In the genomic region with DNA sequence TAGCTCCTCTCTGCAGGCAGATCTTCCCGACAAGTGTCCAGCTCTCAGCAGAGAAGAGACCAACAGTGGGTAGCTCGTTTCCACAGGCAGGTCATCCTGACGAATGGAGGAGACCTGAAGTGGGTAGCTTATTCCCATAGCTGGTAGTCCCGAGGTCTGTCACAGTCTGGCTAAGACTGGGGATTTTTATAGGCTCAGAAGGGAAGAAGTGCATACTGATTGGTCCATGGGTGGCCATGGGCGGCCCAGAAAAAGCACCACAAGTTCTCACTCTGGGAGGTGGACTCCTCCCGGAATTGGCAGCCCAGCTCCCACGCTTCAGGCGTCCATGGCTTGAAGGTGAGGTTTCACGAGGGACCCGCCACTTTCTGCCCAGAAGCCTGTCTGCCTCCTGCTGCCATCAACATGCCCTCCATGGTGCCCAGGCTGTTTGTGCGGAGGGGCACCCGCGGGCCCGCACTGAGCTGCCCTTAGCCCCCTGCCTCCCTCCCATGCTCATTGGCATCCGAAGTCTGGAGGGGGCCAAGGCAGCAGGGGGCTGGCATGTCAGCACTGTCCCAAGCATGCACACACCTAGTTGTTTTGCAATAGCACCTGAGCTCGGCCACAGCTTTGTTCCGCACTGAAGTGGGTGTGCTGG, we compare ENCODE assay signal across 23 cellular contexts. TPM values are rescaled to one million over a fixed set of nuclear protein-coding genes. Genes with fewer than 3 reads are reported as not detected.
A peak's percentile ranks its signal among the peaks of the same experiment; 100 is the strongest.
DNase-seq lines count a peak whose midpoint lies in the region; ATAC-seq, FAIRE-seq and TF ChIP-seq lines count a peak whose summit lies in the region.
"Had no signal": no experiment of that assay in that cellular context is flagged by ENCODE, and none has a peak within 500 bp of the region (broad histone marks: within the 10 kb centered on the region; RNA-seq: fewer than 3 reads in every experiment).

No MANE protein-coding gene starts in this region.

- H3K27me3 ChIP-seq in GM23338 (ENCODE audit: insufficient read depth) (no peaks in the 10 kb centered on the region), K562 (ENCODE audit: control insufficient read depth in 2 of 2, insufficient read depth in 2 of 2, low read length in 2 of 2) (peaks cover 16 to 22% of the 10 kb centered on the region in 2 experiments), upper lobe of right lung (peaks cover 12% of the 10 kb centered on the region)
- H3K27me3 ChIP-seq: BLaER1 treated with 17β-estradiol and CSF1 and Interleukin-3, amounts not matched to agents 10 nM and 100 nM had no signal

- H3K4me3 ChIP-seq in A549 = no peak overlapping the region
- no peak overlapping the region for H3K4me3 ChIP-seq in GM23338
- H3K4me3 ChIP-seq in K562 = no peak overlapping the region
- no peak overlapping the region for H3K4me3 ChIP-seq in upper lobe of right lung
- H3K4me3 ChIP-seq: BLaER1 treated with 17β-estradiol and CSF1 and Interleukin-3, amounts not matched to agents 10 nM and 100 nM; GM12878; GM23248 had no signal

- no peaks in the 10 kb centered on the region for H3K9me1 ChIP-seq in K562 (ENCODE audit: control insufficient read depth, insufficient read depth, low read length)

- H2AFZ ChIP-seq in GM23338 (peak overlapping the region; percentile 43; the same call in 1 of the 2 replicates), K562 (ENCODE audit: low read depth, low read length) (peak overlapping the region; percentile 26; the same call in 1 of the 2 replicates)
- H2AFZ ChIP-seq: GM23248 had no signal

- no peak overlapping the region for H3K4me3 Mint-ChIP-seq in GM23338
- H3K4me3 Mint-ChIP-seq in nephron progenitor cell = no peak overlapping the region
- H3K4me3 Mint-ChIP-seq: CD14-positive monocyte; CD4-positive, alpha-beta T cell; CD8-positive, alpha-beta memory T cell; H9; HFFc6 had no signal

- peak overlapping the region in 1 of 2 experiments; percentile 52; a peak in 1 of 4 replicates for H3K9ac ChIP-seq in K562 (ENCODE audit: insufficient read depth in 1 of 2, low read depth in 2 of 2, low read length in 2 of 2)
- H3K9ac ChIP-seq: BLaER1 treated with 17β-estradiol and CSF1 and Interleukin-3, amounts not matched to agents 10 nM and 100 nM; GM23248 had no signal

- 16% methylated on average over 17 of the region's 17 CpGs for WGBS in A549 (ENCODE audit: missing lambda C conversion rate)
- WGBS in K562 (ENCODE audit: insufficient coverage, low coverage, missing lambda C conversion rate) = 10% methylated on average over 15 of the region's 17 CpGs

- no peaks in the 10 kb centered on the region for H3K9me2 ChIP-seq in GM23338 (ENCODE audit: insufficient read depth)

- H4K20me1 ChIP-seq in GM23338 (replicated peaks; ENCODE audit: insufficient read depth) (no peaks in the 10 kb centered on the region; the same call in 1 of the 2 replicates), K562 (replicated peaks; ENCODE audit: control insufficient read depth, insufficient read depth, low read length) (no peaks in the 10 kb centered on the region)
- H4K20me1 ChIP-seq: BLaER1 treated with 17β-estradiol and CSF1 and Interleukin-3, amounts not matched to agents 10 nM and 100 nM had no signal

- H3K9me3 Mint-ChIP-seq in GM23338 = peaks cover 12% of the 10 kb centered on the region; the same call in 2 of the 3 replicates
- peaks cover 26% of the 10 kb centered on the region for H3K9me3 Mint-ChIP-seq in nephron progenitor cell

- intact Hi-C loops in K562 (cut with micrococcal nuclease) (no loop called here), upper lobe of right lung (cut with DNase I) (no loop called here)

- H3K27me3 Mint-ChIP-seq in GM23338 (ENCODE audit: insufficient read depth, low read depth, poor library complexity) (no peaks in the 10 kb centered on the region), nephron progenitor cell (ENCODE audit: low read depth, poor library complexity) (peaks cover 60% of the 10 kb centered on the region)

- TF ChIP-seq EP300 in A549 (IDR thresholded peaks at IDR 0.05) (no peak), K562 (IDR thresholded peaks at IDR 0.05; ENCODE audit: low read length) (no peak)

- H3K36me3 Mint-ChIP-seq in GM23338 (ENCODE audit: low read depth) = no peaks in the 10 kb centered on the region
- no peaks in the 10 kb centered on the region for H3K36me3 Mint-ChIP-seq in nephron progenitor cell (ENCODE audit: low read depth)
- H3K36me3 Mint-ChIP-seq: CD14-positive monocyte; CD8-positive, alpha-beta memory T cell had no signal

- no TSS peak for BruUV-seq in K562 (replicated peaks; lab: Mats Ljungman, UMichigan)

- H3K27ac ChIP-seq in A549 (no peak overlapping the region), GM23338 (ENCODE audit: low read depth) (no peak overlapping the region), K562 (ENCODE audit: extremely low read depth, low read depth, low read length) (no peak overlapping the region), upper lobe of right lung (no peak overlapping the region)
- H3K27ac ChIP-seq: BLaER1 treated with 17β-estradiol and CSF1 and Interleukin-3, amounts not matched to agents 10 nM and 100 nM; GM23248 had no signal

- CTCF ChIA-PET in A549 (lab: Yijun Ruan, JAX) = interaction anchor here (0.8 to 1.6 kb wide), 4 partner anchors 10 to 27 kb away, joined by 3 to 4 read pairs (median 4); a partner anchor contains a TSS
- CTCF ChIA-PET in K562 (lab: Yijun Ruan, JAX; ENCODE audit: low intra/inter-chr PET ratio) = no interaction called here

- H3K4me2 ChIP-seq in A549 (peak overlapping the region; percentile 36; the same call in 1 of the 3 replicates), GM23338 (no peak overlapping the region), K562 (ENCODE audit: insufficient read depth, low read length) (no peak overlapping the region)
- H3K4me2 ChIP-seq: BLaER1 treated with 17β-estradiol and CSF1 and Interleukin-3, amounts not matched to agents 10 nM and 100 nM had no signal

- no peaks in the 10 kb centered on the region; the same call in 2 of the 3 replicates for H3K9me3 ChIP-seq in A549
- no peaks in the 10 kb centered on the region for H3K9me3 ChIP-seq in K562 (replicated peaks; ENCODE audit: control insufficient read depth, insufficient read depth, low read depth, low read length)
- H3K9me3 ChIP-seq in upper lobe of right lung = peaks cover 6% of the 10 kb centered on the region
- H3K9me3 ChIP-seq: BE2C had no signal

- TF ChIP-seq CTCF in A549 (IDR thresholded peaks at IDR 0.05) = no peak
- no peak for TF ChIP-seq CTCF in GM23338 (conservative IDR thresholded peaks at IDR 0.05; ENCODE audit: low read depth in 2 of 2)
- no peak for TF ChIP-seq CTCF in K562 (IDR thresholded peaks at IDR 0.05 in 2 of 3, conservative IDR thresholded peaks at IDR 0.05 in 1 of 3; ENCODE audit: insufficient read depth in 2 of 3, low read depth in 1 of 3, low read length in 3 of 3)
- TF ChIP-seq CTCF in upper lobe of right lung (IDR thresholded peaks at IDR 0.05) = no peak
- TF ChIP-seq CTCF in nephron progenitor cell (IDR thresholded peaks at IDR 0.05) = no peak

- H3K27ac Mint-ChIP-seq in GM23338 = no peak overlapping the region
- no peak overlapping the region for H3K27ac Mint-ChIP-seq in nephron progenitor cell
- H3K27ac Mint-ChIP-seq: CD14-positive monocyte; CD4-positive, alpha-beta T cell; CD8-positive, alpha-beta memory T cell; H9; HFFc6 had no signal

- TF ChIP-seq RAD21 in A549 (conservative IDR thresholded peaks at IDR 0.05 in 1 of 2, IDR thresholded peaks at IDR 0.05 in 1 of 2) (no peak), K562 (CRISPR knock-in tag; conservative IDR thresholded peaks at IDR 0.05 in 1 of 2, IDR thresholded peaks at IDR 0.05 in 1 of 2) (no peak)

- H3K4me1 ChIP-seq in A549 = no peaks in the 10 kb centered on the region
- H3K4me1 ChIP-seq in GM23338 (ENCODE audit: insufficient read depth) = no peaks in the 10 kb centered on the region
- peaks cover 0 to 12% of the 10 kb centered on the region in 2 experiments; a peak in 2 of 5 replicates for H3K4me1 ChIP-seq in K562 (replicated peaks in 1 of 2; ENCODE audit: control insufficient read depth in 2 of 2, insufficient read depth in 2 of 2, low read length in 2 of 2)
- H3K4me1 ChIP-seq in upper lobe of right lung = no peaks in the 10 kb centered on the region
- H3K4me1 ChIP-seq: BE2C had no signal

- no peaks in the 10 kb centered on the region for H3K79me2 ChIP-seq in GM23338 (replicated peaks; ENCODE audit: insufficient read depth)
- H3K79me2 ChIP-seq in K562 (ENCODE audit: control insufficient read depth, insufficient read depth, low read length) = no peaks in the 10 kb centered on the region

- no peak for DNase-seq in A549 (ENCODE audit: low read depth in 1 of 2, low spot score in 1 of 2)
- no peak for DNase-seq in GM23338 (ENCODE audit: low spot score)
- no peak for DNase-seq in K562 (ENCODE audit: extremely low read depth in 1 of 4, low spot score in 3 of 4)
- no peak for DNase-seq in upper lobe of right lung
- DNase-seq in AML-193 (lab: John Stamatoyannopoulos, UW) = no peak
- no peak for DNase-seq in nephron progenitor cell
- DNase-seq: BE2C; CD4-positive, alpha-beta T cell; CD8-positive, alpha-beta memory T cell; DMS 273 treated with DMSO at 0.1 percent for 48 hours; DMS79; EL; GDM1; GM23248; H9; HFFc6 had no signal

- FAIRE-seq in A549 (lab: Jason Lieb, UNC) = no peak
- FAIRE-seq in K562 (lab: Jason Lieb, UNC) = no peak
- FAIRE-seq: D721Med, GM12878, GM19239 had no signal

- POLR2A ChIA-PET in A549 (lab: Yijun Ruan, JAX) (no interaction called here), K562 (lab: Yijun Ruan, JAX) (interaction anchor here (0.6 to 1.9 kb wide), 4 partner anchors 10 to 279 kb away, joined by 3 to 6 read pairs (median 3); no protein-coding TSS in a partner anchor)

- in situ Hi-C loops in K562 (cut with MboI) = no loop called here

- TF ChIP-seq POLR2A in A549 (IDR thresholded peaks at IDR 0.05; ENCODE audit: low read length) = no peak
- TF ChIP-seq POLR2A in K562 (conservative IDR thresholded peaks at IDR 0.05) = no peak

- H3F3A ChIP-seq in GM23338 (replicated peaks; ENCODE audit: low read depth) = no peaks in the 10 kb centered on the region

- H3K4me1 Mint-ChIP-seq in GM23338 (no peaks in the 10 kb centered on the region), nephron progenitor cell (no peaks in the 10 kb centered on the region)
- H3K4me1 Mint-ChIP-seq: CD14-positive monocyte; CD8-positive, alpha-beta memory T cell; H9 had no signal

- H3K36me3 ChIP-seq in GM23338 (ENCODE audit: insufficient read depth) = no peaks in the 10 kb centered on the region
- no peaks in the 10 kb centered on the region for H3K36me3 ChIP-seq in K562 (ENCODE audit: control insufficient read depth, insufficient read depth, low read length)
- H3K36me3 ChIP-seq in upper lobe of right lung = no peaks in the 10 kb centered on the region
- H3K36me3 ChIP-seq: BE2C; BLaER1 treated with 17β-estradiol and CSF1 and Interleukin-3, amounts not matched to agents 10 nM and 100 nM had no signal

- ATAC-seq in A549 (peak; percentile 50 to 77; a peak in 5 of 6 replicates), GM23338 (no peak; the same call in 2 of the 3 replicates), K562 (peak; percentile 28; the same call in 2 of the 3 replicates), upper lobe of right lung (peak; percentile 16)
- ATAC-seq: GM12878 had no signal

RNA-seq across cellular contexts. Expression of a gene that starts 9.9 kb away (rescaled TPM):
- polyA plus RNA-seq in A549 (2011; rRNA removed) (2.1 and 2.9 TPM in 2 replicates), A549 (2017; fragmentation: RNase III; extraction: RNeasy Plus Mini Kit Qiagen cat#74134 plus additional on column Dnase treatment) (1.1 to 1.5 TPM (median 1.2 TPM) in 3 replicates), GM23338 (2016; fragmentation: Nextera tagmentation; extraction: Ambion mirVana) (0.16 and 0.31 TPM in 2 replicates), K562 (2011; rRNA removed) (not detected in 2 replicates), K562 (2014; fragmentation: Illumina TruSeq; extraction: Trizol) (not detected in 2 replicates), K562 (2014; fragmentation: Nextera tagmentation; extraction: Ambion mirVana) (not detected), K562 (2014; rRNA removed) (not detected in 2 replicates)
- polyA plus RNA-seq in A549 (2012; cell fraction: cytosol; rRNA removed) = 0.77 and 1.1 TPM in 2 replicates
- polyA plus RNA-seq in A549 (2012; cell fraction: nucleus; rRNA removed) = 2.1 and 3.2 TPM in 2 replicates
- polyA minus RNA-seq in A549 (2011; rRNA and poly(A)+ RNA removed) = 1.7 and 2.5 TPM in 2 replicates
- 0.50 and 1.2 TPM in 2 replicates for total RNA-seq in GM23338 (2014; rRNA removed; shearing (Covaris generic))
- not detected in 2 replicates for total RNA-seq in K562 (2011; cell fraction: chromatin; rRNA removed; ENCODE audit: low replicate concordance)
- not detected in 2 replicates for total RNA-seq in K562 (2011; cell fraction: nucleolus; rRNA removed)
- total RNA-seq in K562 (2011; cell fraction: nucleoplasm; rRNA removed) = not detected in 2 replicates
- total RNA-seq in K562 (2014; rRNA removed) (not detected in 2 replicates), K562 (2014; rRNA removed; fragmentation: Illumina TruSeq; extraction: Trizol) (not detected in 2 replicates), K562 (2015; rRNA removed; fragmentation: Illumina TruSeq; extraction: Trizol) (not detected in 2 replicates), K562 (2021) (0.07 TPM in 1 of 2 replicates, not detected in the other), upper lobe of right lung (5.8 TPM)
- polyA plus RNA-seq in K562 (2011; cell fraction: cytosol; rRNA removed) = not detected in 2 replicates
- not detected in 2 replicates for polyA plus RNA-seq in K562 (2011; cell fraction: nucleus; rRNA removed)
- polyA plus RNA-seq in K562 (2012) = 0.06 TPM in 1 of 2 replicates, not detected in the other
- polyA minus RNA-seq in K562 (2011; rRNA and poly(A)+ RNA removed) = not detected in 2 replicates
- not detected in 2 replicates for polyA minus RNA-seq in K562 (2011; cell fraction: cytosol; rRNA and poly(A)+ RNA removed)
- not detected in 2 replicates for polyA minus RNA-seq in K562 (2011; cell fraction: nucleus; rRNA and poly(A)+ RNA removed)
- total RNA-seq: CD4-positive, alpha-beta T cell; H4 had no signal
- polyA plus RNA-seq: CD14-positive monocyte; CD8-positive, alpha-beta memory T cell had no signal

RNA-seq across cellular contexts. Expression of a gene that starts 38.9 kb away (rescaled TPM):
- polyA plus RNA-seq in A549 (2011; rRNA removed) (not detected in 2 replicates), A549 (2017; fragmentation: RNase III; extraction: RNeasy Plus Mini Kit Qiagen cat#74134 plus additional on column Dnase treatment) (not detected in 3 replicates), GM23338 (2016; fragmentation: Nextera tagmentation; extraction: Ambion mirVana) (not detected in 2 replicates), K562 (2011; rRNA removed) (not detected in 2 replicates), K562 (2014; fragmentation: Illumina TruSeq; extraction: Trizol) (not detected in 2 replicates), K562 (2014; fragmentation: Nextera tagmentation; extraction: Ambion mirVana) (not detected), K562 (2014; rRNA removed) (not detected in 2 replicates)
- polyA plus RNA-seq in A549 (2012; cell fraction: cytosol; rRNA removed) = not detected in 2 replicates
- polyA plus RNA-seq in A549 (2012; cell fraction: nucleus; rRNA removed) = 0.10 TPM in 1 of 2 replicates, not detected in the other
- polyA minus RNA-seq in A549 (2011; rRNA and poly(A)+ RNA removed) = not detected in 2 replicates
- not detected in 2 replicates for total RNA-seq in GM23338 (2014; rRNA removed; shearing (Covaris generic))
- not detected in 2 replicates for total RNA-seq in K562 (2011; cell fraction: chromatin; rRNA removed; ENCODE audit: low replicate concordance)
- not detected in 2 replicates for total RNA-seq in K562 (2011; cell fraction: nucleolus; rRNA removed)
- not detected in 2 replicates for total RNA-seq in K562 (2011; cell fraction: nucleoplasm; rRNA removed)
- total RNA-seq in K562 (2014; rRNA removed) (0.09 TPM in 1 of 2 replicates, not detected in the other), K562 (2014; rRNA removed; fragmentation: Illumina TruSeq; extraction: Trizol) (not detected in 2 replicates), K562 (2015; rRNA removed; fragmentation: Illumina TruSeq; extraction: Trizol) (not detected in 2 replicates), K562 (2021) (0.09 TPM in 1 of 2 replicates, not detected in the other), upper lobe of right lung (not detected)
- polyA plus RNA-seq in K562 (2011; cell fraction: cytosol; rRNA removed) = not detected in 2 replicates
- not detected in 2 replicates for polyA plus RNA-seq in K562 (2011; cell fraction: nucleus; rRNA removed)
- polyA plus RNA-seq in K562 (2012) = not detected in 2 replicates
- polyA minus RNA-seq in K562 (2011; rRNA and poly(A)+ RNA removed) = not detected in 2 replicates
- polyA minus RNA-seq in K562 (2011; cell fraction: cytosol; rRNA and poly(A)+ RNA removed) = not detected in 2 replicates
- polyA minus RNA-seq in K562 (2011; cell fraction: nucleus; rRNA and poly(A)+ RNA removed) = not detected in 2 replicates
- total RNA-seq: CD4-positive, alpha-beta T cell; CD8-positive, alpha-beta memory T cell; GM23248; H4; H9; HFFc6 had no signal
- polyA plus RNA-seq: AG04450; CD14-positive monocyte; CD8-positive, alpha-beta memory T cell; GM23248 had no signal
